ENCODE assay signal across 26 cellular contexts in the genomic region with DNA sequence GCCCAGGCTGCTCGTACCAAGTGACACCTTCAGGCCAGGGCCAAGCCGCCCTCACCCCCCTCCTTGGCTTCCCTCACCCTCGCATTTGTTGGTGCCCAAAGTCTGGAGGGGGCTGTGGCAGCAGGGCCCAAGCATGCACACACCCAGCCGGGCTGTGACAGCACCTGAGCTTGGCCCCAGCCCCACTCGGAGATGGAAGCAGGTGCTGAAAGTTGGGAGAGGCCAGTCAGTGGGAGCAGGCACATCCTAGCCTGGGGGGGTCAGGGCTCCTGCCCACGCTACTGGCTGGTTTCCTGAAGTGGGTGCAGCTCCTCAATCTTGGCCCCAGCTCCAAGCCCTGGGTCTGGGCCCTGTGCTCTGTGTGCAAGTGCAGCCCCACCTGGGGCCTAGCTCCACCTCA.
"Had no signal": no experiment of that assay in that cellular context is flagged by ENCODE, and none has a peak within 500 bp of the region (broad histone marks: within the 10 kb centered on the region; RNA-seq: fewer than 3 reads in every experiment).

No MANE protein-coding gene starts in this region.

- H3K36me3 ChIP-seq: breast epithelium had no signal

- H3K4me3 Mint-ChIP-seq: activated CD8-positive, alpha-beta memory T cell treated with anti-CD3 and anti-CD28 coated beads, Interleukin-2, amount 10 ng/mL, durations not matched to agents 7 days and 5 days; activated CD8-positive, alpha-beta T cell treated with anti-CD3 and anti-CD28 coated beads, Interleukin-2, amount 10 ng/mL, durations not matched to agents 7 days and 5 days; activated naive CD4-positive, alpha-beta T cell treated with anti-CD3 and anti-CD28 coated beads, Interleukin-2, amount 50 U/mL, for 24 hours; activated T-cell treated with anti-CD3 and anti-CD28 coated beads, Interleukin-2, amount 50 U/mL, for 24 hours; activated T-helper 1 cell treated with anti-CD3 and anti-CD28 coated beads, Interleukin-12 subunit alpha, Interleukin-12 subunit beta, Interleukin-2, Interleukin-4 antibody, amounts not matched to agents 30 ng/mL and 10 ng/mL and 1 ng/mL, durations not matched to agents 14 hours and 24 hours and 36 hours; T-helper 1 cell treated with Interleukin-12 subunit alpha and Interleukin-12 subunit beta and Interleukin-4 antibody, amounts not matched to agents 30 μg/mL and 1 μg/mL, for 36 hours; WTC11 had no signal

- H3K9me3 Mint-ChIP-seq: activated naive CD4-positive, alpha-beta T cell treated with anti-CD3 and anti-CD28 coated beads, Interleukin-2, amount 50 U/mL, for 24 hours; activated T-cell treated with anti-CD3 and anti-CD28 coated beads, Interleukin-2, amount 50 U/mL, for 24 hours; activated T-helper 1 cell treated with anti-CD3 and anti-CD28 coated beads, Interleukin-12 subunit alpha, Interleukin-12 subunit beta, Interleukin-2, Interleukin-4 antibody, amounts not matched to agents 30 ng/mL and 10 ng/mL and 1 ng/mL, durations not matched to agents 14 hours and 24 hours and 36 hours; T-helper 1 cell treated with Interleukin-12 subunit alpha and Interleukin-12 subunit beta and Interleukin-4 antibody, amounts not matched to agents 30 μg/mL and 1 μg/mL, for 36 hours; WTC11 had no signal

- ATAC-seq: activated CD8-positive, alpha-beta memory T cell treated with anti-CD3 and anti-CD28 coated beads, Interleukin-2, amount 10 ng/mL, durations not matched to agents 7 days and 5 days; activated CD8-positive, alpha-beta T cell treated with anti-CD3 and anti-CD28 coated beads, Interleukin-2, amount 10 ng/mL, durations not matched to agents 7 days and 5 days; K562; PC-3; WTC11 had no signal

- H3K4me3 ChIP-seq: breast epithelium, K562 had no signal

- H3K36me3 Mint-ChIP-seq: activated CD8-positive, alpha-beta memory T cell treated with anti-CD3 and anti-CD28 coated beads, Interleukin-2, amount 10 ng/mL, durations not matched to agents 7 days and 5 days; activated naive CD4-positive, alpha-beta T cell treated with anti-CD3 and anti-CD28 coated beads, Interleukin-2, amount 50 U/mL, for 24 hours; WTC11 had no signal

- H3K27ac Mint-ChIP-seq: activated CD8-positive, alpha-beta memory T cell treated with anti-CD3 and anti-CD28 coated beads, Interleukin-2, amount 10 ng/mL, durations not matched to agents 7 days and 5 days; activated CD8-positive, alpha-beta T cell treated with anti-CD3 and anti-CD28 coated beads, Interleukin-2, amount 10 ng/mL, durations not matched to agents 7 days and 5 days; activated naive CD4-positive, alpha-beta T cell treated with anti-CD3 and anti-CD28 coated beads, Interleukin-2, amount 50 U/mL, for 24 hours; activated T-cell treated with anti-CD3 and anti-CD28 coated beads, Interleukin-2, amount 50 U/mL, for 24 hours; activated T-helper 1 cell treated with anti-CD3 and anti-CD28 coated beads, Interleukin-12 subunit alpha, Interleukin-12 subunit beta, Interleukin-2, Interleukin-4 antibody, amounts not matched to agents 30 ng/mL and 10 ng/mL and 1 ng/mL, durations not matched to agents 14 hours and 24 hours and 36 hours; T-helper 1 cell treated with Interleukin-12 subunit alpha and Interleukin-12 subunit beta and Interleukin-4 antibody, amounts not matched to agents 30 μg/mL and 1 μg/mL, for 36 hours; WTC11 had no signal

- H3K9me3 ChIP-seq: breast epithelium had no signal

- DNase-seq: activated CD4-positive, alpha-beta T cell treated with anti-CD3 and anti-CD28 coated beads for 48 hours; activated CD4-positive, alpha-beta T cell treated with anti-CD3 and anti-CD28 coated beads, Interleukin-2, amount 50 U/mL, for 4 hours; activated CD4-positive, CD25-positive, alpha-beta regulatory T cell treated with anti-CD3 and anti-CD28 coated beads, Interleukin-2, amount 50 U/mL, for 72 hours; activated CD8-positive, alpha-beta memory T cell treated with anti-CD3 and anti-CD28 coated beads, Interleukin-2, amount 10 ng/mL, durations not matched to agents 7 days and 5 days; activated CD8-positive, alpha-beta T cell treated with anti-CD3 and anti-CD28 coated beads, Interleukin-2, amount 10 ng/mL, durations not matched to agents 7 days and 5 days; activated effector memory CD4-positive, alpha-beta T cell treated with Interleukin-2 at 50 U/mL for 16 hours; activated naive CD4-positive, alpha-beta T cell; activated T-cell treated with anti-CD3 and anti-CD28 coated beads, Interleukin-2, amount 50 U/mL, for 24 hours; aorta; Karpas-422; MM.1S; NCI-H1105; NCI-H1436; NCI-H1694 treated with DMSO at 0.1 percent for 48 hours; NCI-H2029 treated with DMSO at 0.1 percent for 48 hours; NCI-H446; NCI-H524; PC-3; SHP77 treated with DMSO at 0.1 percent for 48 hours had no signal

- FAIRE-seq: K562, RCC 7860 had no signal

- H3K27me3 ChIP-seq: breast epithelium had no signal

- H3K4me1 ChIP-seq: breast epithelium had no signal

- H3K4me1 Mint-ChIP-seq: activated CD8-positive, alpha-beta memory T cell treated with anti-CD3 and anti-CD28 coated beads, Interleukin-2, amount 10 ng/mL, durations not matched to agents 7 days and 5 days; activated naive CD4-positive, alpha-beta T cell treated with anti-CD3 and anti-CD28 coated beads, Interleukin-2, amount 50 U/mL, for 24 hours; WTC11 had no signal

- H3K27ac ChIP-seq: breast epithelium had no signal
